25 cellular contexts compared by ENCODE assay signal in genomic region chr21:44310628-44311027, GRCh38. TPM values are rescaled to one million over a fixed set of nuclear protein-coding genes. Genes with fewer than 3 reads are reported as not detected.
"Had no signal": no experiment of that assay in that cellular context is flagged by ENCODE, and none has a peak within 500 bp of the region (broad histone marks: within the 10 kb centered on the region; RNA-seq: fewer than 3 reads in every experiment).

No MANE protein-coding gene starts in this region.

- H3K4me1 ChIP-seq: ascending aorta, uterus had no signal

- H3K9me3 Mint-ChIP-seq: activated naive CD4-positive, alpha-beta T cell treated with anti-CD3 and anti-CD28 coated beads, Interleukin-2, amount 50 U/mL, for 24 hours; immature natural killer cell; neural crest cell; stimulated activated naive CD8-positive, alpha-beta T cell treated with anti-CD3 and anti-CD28 coated beads, Interleukin-15, amount 100 ng/mL, for 72 hours had no signal

- H3K27ac ChIP-seq: ascending aorta, breast epithelium, coronary artery, gastroesophageal sphincter, heart right ventricle, left ventricle myocardium inferior, skin epidermis, suprapubic skin, transverse colon, uterus, VCaP had no signal

- H3K36me3 ChIP-seq: breast epithelium, uterus had no signal

- H3K27me3 Mint-ChIP-seq: activated naive CD4-positive, alpha-beta T cell treated with anti-CD3 and anti-CD28 coated beads, Interleukin-2, amount 50 U/mL, for 24 hours; progenitor cell of endocrine pancreas; stimulated activated naive CD8-positive, alpha-beta T cell treated with anti-CD3 and anti-CD28 coated beads, Interleukin-15, amount 100 ng/mL, for 72 hours had no signal

- H3K4me3 Mint-ChIP-seq: activated naive CD4-positive, alpha-beta T cell treated with anti-CD3 and anti-CD28 coated beads, Interleukin-2, amount 50 U/mL, for 24 hours; immature natural killer cell; neural crest cell; stimulated activated naive CD8-positive, alpha-beta T cell treated with anti-CD3 and anti-CD28 coated beads, Interleukin-15, amount 100 ng/mL, for 72 hours had no signal

- H3K27me3 ChIP-seq: ascending aorta, breast epithelium, gastroesophageal sphincter, heart right ventricle, suprapubic skin, transverse colon, uterus had no signal

- H3K4me3 ChIP-seq: ascending aorta, breast epithelium, coronary artery, gastroesophageal sphincter, heart right ventricle, left ventricle myocardium inferior, skin epidermis, suprapubic skin, transverse colon, uterus had no signal

- H3K27ac Mint-ChIP-seq: activated naive CD4-positive, alpha-beta T cell treated with anti-CD3 and anti-CD28 coated beads, Interleukin-2, amount 50 U/mL, for 24 hours; progenitor cell of endocrine pancreas; stimulated activated naive CD8-positive, alpha-beta T cell treated with anti-CD3 and anti-CD28 coated beads, Interleukin-15, amount 100 ng/mL, for 72 hours had no signal

- DNase-seq: activated CD4-positive, alpha-beta T cell treated with anti-CD3 and anti-CD28 coated beads, Interleukin-2, amount 50 U/mL, for 4 hours; activated gamma-delta T cell; heart right ventricle; immature natural killer cell; kidney glomerular epithelial cell; left ventricle myocardium inferior; mammary epithelial cell; stimulated activated CD4-positive, alpha-beta T cell treated with anti-CD3 and anti-CD28 coated beads, Interleukin-4, amount 100 ng/mL, for 1 hour; stimulated activated naive CD8-positive, alpha-beta T cell treated with anti-CD3 and anti-CD28 coated beads, Interleukin-15, amount 100 ng/mL, for 72 hours; transverse colon; uterus had no signal

- H3K9me3 ChIP-seq: ascending aorta, breast epithelium, gastroesophageal sphincter, heart right ventricle, left ventricle myocardium inferior, suprapubic skin, transverse colon, uterus had no signal

- H3K4me1 Mint-ChIP-seq: activated naive CD4-positive, alpha-beta T cell treated with anti-CD3 and anti-CD28 coated beads, Interleukin-2, amount 50 U/mL, for 24 hours had no signal

RNA-seq across cellular contexts. Expression of gene AIRE, which starts 25.0 kb away (rescaled TPM):
- total RNA-seq: breast epithelium, esophagus mucosa, gastroesophageal sphincter, left ventricle myocardium inferior, mammary epithelial cell, neural crest cell, osteoblast, progenitor cell of endocrine pancreas, suprapubic skin, transverse colon had no signal
- polyA plus RNA-seq: immature natural killer cell, mammary epithelial cell had no signal

RNA-seq across cellular contexts. Expression of gene TRPM2, which starts 42.8 kb away (rescaled TPM):
- total RNA-seq: neural crest cell had no signal

RNA-seq across cellular contexts. Expression of gene DNMT3L, which starts 48.9 kb away (rescaled TPM):
- total RNA-seq: ascending aorta, breast epithelium, esophagus mucosa, gastroesophageal sphincter, heart right ventricle, left ventricle myocardium inferior, mammary epithelial cell, mononuclear cell, neural crest cell, osteoblast, progenitor cell of endocrine pancreas, suprapubic skin, transverse colon, uterus had no signal
- polyA plus RNA-seq: adipose tissue, heart right ventricle, immature natural killer cell, mammary epithelial cell had no signal
